In genomic region chr11:93783767-93784151, GRCh38 we compare ENCODE assay signal across 8 cellular contexts. TPM values are rescaled to one million over a fixed set of nuclear protein-coding genes. Genes with fewer than 3 reads are reported as not detected.
DNase-seq lines count a peak whose midpoint lies in the region; ATAC-seq and TF ChIP-seq lines count a peak whose summit lies in the region.

No MANE protein-coding gene starts in this region.

- H3K9ac ChIP-seq in iPS-20b (ENCODE audit: low read depth, low read length) (peak overlapping the region; percentile 99; the same call in 1 of the 2 replicates), stomach smooth muscle (ENCODE audit: low read length in 2 of 2) (peak overlapping the region; percentile 68 to 98)

- H3K4me3 ChIP-seq in iPS-20b (ENCODE audit: low read length) = peak overlapping the region; percentile 98
- H3K4me3 ChIP-seq in stomach smooth muscle (ENCODE audit: low read length in 2 of 2) = peak overlapping the region; percentile 64 to 97

- peaks cover 22% of the 10 kb centered on the region for H3K36me3 Mint-ChIP-seq in activated naive CD4-positive, alpha-beta T cell treated with anti-CD3 and anti-CD28 coated beads for 36 hours (ENCODE audit: low read depth)
- H3K36me3 Mint-ChIP-seq in activated naive CD8-positive, alpha-beta T cell = peaks cover 9% of the 10 kb centered on the region

- peak overlapping the region; percentile 99 for H3K4me3 Mint-ChIP-seq in activated naive CD4-positive, alpha-beta T cell treated with anti-CD3 and anti-CD28 coated beads for 36 hours
- H3K4me3 Mint-ChIP-seq in activated naive CD8-positive, alpha-beta T cell = peak overlapping the region; percentile 100

- H3K9me3 ChIP-seq in iPS-20b (ENCODE audit: insufficient read depth, low read depth, low read length) = no peaks in the 10 kb centered on the region
- H3K9me3 ChIP-seq in stomach smooth muscle (ENCODE audit: control insufficient read depth in 2 of 2, low read length in 2 of 2) = no peaks in the 10 kb centered on the region

- CTCF ChIA-PET in activated naive CD4-positive, alpha-beta T cell treated with anti-CD3 and anti-CD28 coated beads for 36 hours (lab: Charles Lee) = interaction anchor here (0.6 to 1.8 kb wide), 6 partner anchors 17 to 1258 kb away, joined by 3 to 10 read pairs (median 4); partner anchors contain the start of genes C11orf54 and TAF1D

- in situ Hi-C loops in GM13977 (cut with MboI; ENCODE audit: low pct_unique_long_range_greater_than_20kb, low sequenced_read_pairs, unreplicated experiment) = no loop called here

- no peaks in the 10 kb centered on the region for H3K4me1 ChIP-seq in iPS-20b (ENCODE audit: insufficient read depth, low read length)
- H3K4me1 ChIP-seq in stomach smooth muscle (ENCODE audit: control insufficient read depth, insufficient read depth, low read length) = peaks cover 21% of the 10 kb centered on the region

- H3K27ac ChIP-seq in iPS-20b (ENCODE audit: low read length) (peak overlapping the region; percentile 92), stomach smooth muscle (ENCODE audit: low read length) (peak overlapping the region; percentile 90)

- DNase-seq in activated naive CD4-positive, alpha-beta T cell treated with anti-CD3 and anti-CD28 coated beads for 36 hours = no peak
- no peak for DNase-seq in activated naive CD4-positive, alpha-beta T cell treated with Interleukin-2 at 50 U/mL for 16 hours
- DNase-seq in superior temporal gyrus (ENCODE audit: extremely low spot score) (no peak), GM13977 (ENCODE audit: low spot score) (no peak)

- intact Hi-C loops in activated naive CD4-positive, alpha-beta T cell treated with anti-CD3 and anti-CD28 coated beads for 36 hours (cut with micrococcal nuclease) = loop anchor here (1.0 to 10.0 kb wide), 9 partner anchors 42 to 1190 kb away; partner anchors contain the start of genes ANKRD49, C11orf54, CEP295 and CWC15

- peaks cover 41% of the 10 kb centered on the region for H3K4me1 Mint-ChIP-seq in activated naive CD4-positive, alpha-beta T cell treated with anti-CD3 and anti-CD28 coated beads for 36 hours (ENCODE audit: low read depth)
- peaks cover 41% of the 10 kb centered on the region for H3K4me1 Mint-ChIP-seq in activated naive CD8-positive, alpha-beta T cell (ENCODE audit: low read depth)

- no peaks in the 10 kb centered on the region for H3K9me3 Mint-ChIP-seq in activated naive CD4-positive, alpha-beta T cell treated with anti-CD3 and anti-CD28 coated beads for 36 hours
- H3K9me3 Mint-ChIP-seq in activated naive CD8-positive, alpha-beta T cell (ENCODE audit: low read depth) = no peaks in the 10 kb centered on the region

- H3K27ac Mint-ChIP-seq in activated naive CD4-positive, alpha-beta T cell treated with anti-CD3 and anti-CD28 coated beads for 36 hours = peak overlapping the region; percentile 98
- peak overlapping the region; percentile 97 for H3K27ac Mint-ChIP-seq in activated naive CD8-positive, alpha-beta T cell

- TF ChIP-seq CTCF in GM13977 (IDR thresholded peaks at IDR 0.05; ENCODE audit: extremely low read depth, insufficient read depth, missing control alignments) = no peak

- H3K36me3 ChIP-seq in iPS-20b (ENCODE audit: insufficient read depth, low read depth, low read length) (peaks cover 25% of the 10 kb centered on the region), stomach smooth muscle (ENCODE audit: control insufficient read depth in 2 of 2, insufficient read depth in 2 of 2, low read length in 2 of 2) (peaks cover 0 to 2% of the 10 kb centered on the region in 2 donors)

- H3K27me3 Mint-ChIP-seq in activated naive CD4-positive, alpha-beta T cell treated with anti-CD3 and anti-CD28 coated beads for 36 hours (ENCODE audit: low read depth) = no peaks in the 10 kb centered on the region
- H3K27me3 Mint-ChIP-seq in activated naive CD8-positive, alpha-beta T cell = no peaks in the 10 kb centered on the region

- peak; percentile 43 for ATAC-seq in HG03175 (IDR thresholded peaks at IDR 0.05; ENCODE audit: unreplicated experiment)

- H3K27me3 ChIP-seq in iPS-20b (ENCODE audit: insufficient read depth, low read length) (no peaks in the 10 kb centered on the region), stomach smooth muscle (ENCODE audit: control insufficient read depth in 1 of 2, insufficient read depth in 2 of 2, low read length in 2 of 2) (no peaks in the 10 kb centered on the region)

RNA-seq across cellular contexts. Expression of gene MED17, which starts 0.3 kb away (rescaled TPM):
- total RNA-seq in activated naive CD4-positive, alpha-beta T cell treated with anti-CD3 and anti-CD28 coated beads for 36 hours = 10 to 100 TPM; 19.4 to 22.6 TPM

RNA-seq across cellular contexts. Expression of gene C11orf54, which starts 42.3 kb away (rescaled TPM):
- total RNA-seq in activated naive CD4-positive, alpha-beta T cell treated with anti-CD3 and anti-CD28 coated beads for 36 hours = 10 to 100 TPM; 15.1 to 16.3 TPM

RNA-seq across cellular contexts. Expression of gene TAF1D, which starts 42.5 kb away (rescaled TPM):
- total RNA-seq in activated naive CD4-positive, alpha-beta T cell treated with anti-CD3 and anti-CD28 coated beads for 36 hours = 100 to 1,000 TPM; 442 to 482 TPM
